1 cellular context compared by ENCODE assay signal in genomic region chr7:77362905-77363304, GRCh38.
TF ChIP-seq lines count a peak whose summit lies in the region.

No MANE protein-coding gene starts in this region.

TF ChIP-seq in K562, 482 proteins besides CTCF, POLR2A, EP300 and RAD21 (continued from another document):
- TF ChIP-seq RBM39 (optimal IDR thresholded peaks at IDR 0.05; ENCODE audit: low read depth, low read length) (no peak), ZSCAN29 (IDR thresholded peaks at IDR 0.05) (no peak), NR2C1 (IDR thresholded peaks at IDR 0.05) (no peak), NR2C1 (tag; IDR thresholded peaks at IDR 0.05) (no peak), ZNF780A (CRISPR knock-in tag; IDR thresholded peaks at IDR 0.05) (no peak), GTF2E2 (tag; IDR thresholded peaks at IDR 0.05) (no peak), NCOR1 (IDR thresholded peaks at IDR 0.05) (peak; percentile 47; the same call in 1 of the 2 replicates), TFAP4 (CRISPR knock-in tag; IDR thresholded peaks at IDR 0.05; ENCODE audit: borderline replicate concordance) (0 out of 2 replicates have a peak, but pooled peaks have one; percentile 19), PHF20 (IDR thresholded peaks at IDR 0.05; ENCODE audit: partially characterized antibody) (no peak), FOSL1 (tag; conservative IDR thresholded peaks at IDR 0.05) (peak; percentile 18; the same call in 1 of the 2 replicates), BRD9 (IDR thresholded peaks at IDR 0.05; ENCODE audit: low read depth, partially characterized antibody) (no peak), ZNF584 (CRISPR knock-in tag; IDR thresholded peaks at IDR 0.05; ENCODE audit: low read depth) (0 out of 2 replicates have a peak, but pooled peaks have one; percentile 26), NFIC (IDR thresholded peaks at IDR 0.05) (peak; percentile 54), HDAC1 (IDR thresholded peaks at IDR 0.05) (no peak), ARID1B (IDR thresholded peaks at IDR 0.05) (peak; percentile 66), CBFA2T2 (conservative IDR thresholded peaks at IDR 0.05) (peak; percentile 51), PKNOX1 (IDR thresholded peaks at IDR 0.05) (no peak), RBM25 (IDR thresholded peaks at IDR 0.05; ENCODE audit: low read depth, low read length, severe bottlenecking) (no peak), SOX6 (IDR thresholded peaks at IDR 0.05) (peak; percentile 56; the same call in 1 of the 2 replicates), ATF3 (IDR thresholded peaks at IDR 0.05) (no peak), ATF3 (CRISPR knock-in tag; conservative IDR thresholded peaks at IDR 0.05) (no peak), AFF1 (IDR thresholded peaks at IDR 0.05; ENCODE audit: low read depth in 1 of 2, partially characterized antibody in 2 of 2) (no peak)
